Comparison of ENCODE assay signal across 1 cellular context in the genomic region with DNA sequence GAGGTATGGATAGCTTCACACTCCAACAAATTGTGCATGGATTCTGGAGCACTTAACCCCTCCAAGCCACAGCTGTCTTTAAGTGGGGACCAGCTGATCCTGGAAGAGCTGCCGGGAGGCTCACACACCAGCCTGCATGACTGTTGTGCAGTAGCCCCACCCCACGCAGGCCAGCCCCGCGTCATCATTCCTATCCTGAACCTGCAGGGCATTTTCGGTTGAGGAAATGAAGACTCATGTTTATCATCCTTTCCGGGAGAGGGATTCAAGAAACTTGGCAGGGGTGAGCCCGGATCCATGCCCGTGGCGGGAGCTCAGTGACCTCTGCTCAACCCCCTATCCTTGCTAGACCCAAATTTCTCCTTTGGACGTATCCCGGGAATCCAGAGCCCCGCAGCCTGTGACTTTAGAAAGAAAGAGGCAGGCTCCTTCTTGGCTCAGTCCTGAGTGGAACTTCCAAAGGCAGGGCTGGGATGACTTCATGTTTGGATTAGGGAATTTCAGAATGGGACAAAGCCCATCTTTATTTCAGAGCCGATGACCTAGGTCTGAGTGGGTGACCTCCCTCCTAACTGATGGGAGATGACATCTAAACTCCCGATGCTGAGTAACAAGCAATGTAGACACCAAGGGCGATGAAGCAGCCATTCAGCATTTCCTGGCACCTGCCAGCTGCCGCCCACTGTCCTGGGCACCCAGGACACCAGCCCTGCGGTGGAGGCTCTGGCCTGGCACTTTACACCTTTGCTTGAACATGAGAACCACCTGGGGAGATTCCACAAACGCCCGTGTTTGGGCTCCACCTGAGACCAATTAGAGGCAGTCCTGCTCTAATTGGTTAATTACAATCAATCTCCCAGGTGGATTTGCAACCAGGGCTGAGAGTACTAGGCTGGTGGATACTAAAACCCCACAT.
TF ChIP-seq lines count a peak whose summit lies in the region.

No MANE protein-coding gene starts in this region.

TF ChIP-seq in A549, 52 proteins besides CTCF, POLR2A, EP300 and RAD21 (continued from another document):
- TF ChIP-seq, protein P1, sequence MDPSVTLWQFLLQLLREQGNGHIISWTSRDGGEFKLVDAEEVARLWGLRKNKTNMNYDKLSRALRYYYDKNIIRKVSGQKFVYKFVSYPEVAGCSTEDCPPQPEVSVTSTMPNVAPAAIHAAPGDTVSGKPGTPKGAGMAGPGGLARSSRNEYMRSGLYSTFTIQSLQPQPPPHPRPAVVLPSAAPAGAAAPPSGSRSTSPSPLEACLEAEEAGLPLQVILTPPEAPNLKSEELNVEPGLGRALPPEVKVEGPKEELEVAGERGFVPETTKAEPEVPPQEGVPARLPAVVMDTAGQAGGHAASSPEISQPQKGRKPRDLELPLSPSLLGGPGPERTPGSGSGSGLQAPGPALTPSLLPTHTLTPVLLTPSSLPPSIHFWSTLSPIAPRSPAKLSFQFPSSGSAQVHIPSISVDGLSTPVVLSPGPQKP (IDR thresholded peaks at IDR 0.05; ENCODE audit: low read depth, low read length) = no peak
- TF ChIP-seq PHF8 (IDR thresholded peaks at IDR 0.05; ENCODE audit: borderline replicate concordance, low read depth) (no peak), HEYL (CRISPR knock-in tag; IDR thresholded peaks at IDR 0.05) (peak; percentile 55; the same call in 1 of the 2 replicates), CEBPB (IDR thresholded peaks at IDR 0.05) (no peak), JUNB (IDR thresholded peaks at IDR 0.05) (peak; percentile 60), HDAC2 (IDR thresholded peaks at IDR 0.05) (no peak), GATA3 (IDR thresholded peaks at IDR 0.05; ENCODE audit: borderline replicate concordance) (peak; percentile 89), HOXA7 (CRISPR knock-in tag; IDR thresholded peaks at IDR 0.05) (peak; percentile 89; the same call in 1 of the 2 replicates), EHMT2 (IDR thresholded peaks at IDR 0.05; ENCODE audit: low read depth) (no peak), FOSL2 (IDR thresholded peaks at IDR 0.05) (no peak), FOSL2 (CRISPR knock-in tag; IDR thresholded peaks at IDR 0.05) (peak; percentile 83), MAZ (IDR thresholded peaks at IDR 0.05; ENCODE audit: borderline replicate concordance, low read depth, low read length) (no peak), JUN (IDR thresholded peaks at IDR 0.05) (peak; percentile 76 to 78), ESRRA (IDR thresholded peaks at IDR 0.05; ENCODE audit: borderline replicate concordance, low read length) (no peak; the same call in 1 of the 2 replicates), BHLHE40 (IDR thresholded peaks at IDR 0.05; ENCODE audit: low read depth, low read length) (no peak), TFCP2L1 (CRISPR knock-in tag; IDR thresholded peaks at IDR 0.05) (no peak), CHD4 (IDR thresholded peaks at IDR 0.05; ENCODE audit: borderline replicate concordance) (no peak), NFE2L2 (conservative IDR thresholded peaks at IDR 0.05; ENCODE audit: low read length) (no peak; the same call in 1 of the 2 replicates), RARB (CRISPR knock-in tag; IDR thresholded peaks at IDR 0.05) (peak; percentile 86), ZNF302 (CRISPR knock-in tag; IDR thresholded peaks at IDR 0.05) (peak; percentile 62; the same call in 1 of the 2 replicates), HOXB5 (CRISPR knock-in tag; IDR thresholded peaks at IDR 0.05) (peak; percentile 36), HOXB13 (CRISPR knock-in tag; IDR thresholded peaks at IDR 0.05; ENCODE audit: low read depth) (peak; percentile 85), MYC (IDR thresholded peaks at IDR 0.05; ENCODE audit: borderline replicate concordance, low read length) (peak; percentile 53; the same call in 1 of the 2 replicates)
- TF ChIP-seq, protein P2, sequence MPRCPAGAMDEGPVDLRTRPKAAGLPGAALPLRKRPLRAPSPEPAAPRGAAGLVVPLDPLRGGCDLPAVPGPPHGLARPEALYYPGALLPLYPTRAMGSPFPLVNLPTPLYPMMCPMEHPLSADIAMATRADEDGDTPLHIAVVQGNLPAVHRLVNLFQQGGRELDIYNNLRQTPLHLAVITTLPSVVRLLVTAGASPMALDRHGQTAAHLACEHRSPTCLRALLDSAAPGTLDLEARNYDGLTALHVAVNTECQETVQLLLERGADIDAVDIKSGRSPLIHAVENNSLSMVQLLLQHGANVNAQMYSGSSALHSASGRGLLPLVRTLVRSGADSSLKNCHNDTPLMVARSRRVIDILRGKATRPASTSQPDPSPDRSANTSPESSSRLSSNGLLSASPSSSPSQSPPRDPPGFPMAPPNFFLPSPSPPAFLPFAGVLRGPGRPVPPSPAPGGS (IDR thresholded peaks at IDR 0.05) = no peak; the same call in 1 of the 3 replicates
- TF ChIP-seq, protein P3, sequence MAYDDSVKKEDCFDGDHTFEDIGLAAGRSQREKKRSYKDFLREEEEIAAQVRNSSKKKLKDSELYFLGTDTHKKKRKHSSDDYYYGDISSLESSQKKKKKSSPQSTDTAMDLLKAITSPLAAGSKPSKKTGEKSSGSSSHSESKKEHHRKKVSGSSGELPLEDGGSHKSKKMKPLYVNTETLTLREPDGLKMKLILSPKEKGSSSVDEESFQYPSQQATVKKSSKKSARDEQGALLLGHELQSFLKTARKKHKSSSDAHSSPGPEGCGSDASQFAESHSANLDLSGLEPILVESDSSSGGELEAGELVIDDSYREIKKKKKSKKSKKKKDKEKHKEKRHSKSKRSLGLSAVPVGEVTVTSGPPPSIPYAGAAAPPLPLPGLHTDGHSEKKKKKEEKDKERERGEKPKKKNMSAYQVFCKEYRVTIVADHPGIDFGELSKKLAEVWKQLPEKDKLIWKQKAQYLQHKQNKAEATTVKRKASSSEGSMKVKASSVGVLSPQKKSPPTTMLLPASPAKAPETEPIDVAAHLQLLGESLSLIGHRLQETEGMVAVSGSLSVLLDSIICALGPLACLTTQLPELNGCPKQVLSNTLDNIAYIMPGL (CRISPR knock-in tag; IDR thresholded peaks at IDR 0.05; ENCODE audit: borderline replicate concordance) = no peak
- TF ChIP-seq, protein P4, sequence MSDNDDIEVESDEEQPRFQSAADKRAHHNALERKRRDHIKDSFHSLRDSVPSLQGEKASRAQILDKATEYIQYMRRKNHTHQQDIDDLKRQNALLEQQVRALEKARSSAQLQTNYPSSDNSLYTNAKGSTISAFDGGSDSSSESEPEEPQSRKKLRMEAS (IDR thresholded peaks at IDR 0.05) = peak; percentile 74
- TF ChIP-seq, protein P5, sequence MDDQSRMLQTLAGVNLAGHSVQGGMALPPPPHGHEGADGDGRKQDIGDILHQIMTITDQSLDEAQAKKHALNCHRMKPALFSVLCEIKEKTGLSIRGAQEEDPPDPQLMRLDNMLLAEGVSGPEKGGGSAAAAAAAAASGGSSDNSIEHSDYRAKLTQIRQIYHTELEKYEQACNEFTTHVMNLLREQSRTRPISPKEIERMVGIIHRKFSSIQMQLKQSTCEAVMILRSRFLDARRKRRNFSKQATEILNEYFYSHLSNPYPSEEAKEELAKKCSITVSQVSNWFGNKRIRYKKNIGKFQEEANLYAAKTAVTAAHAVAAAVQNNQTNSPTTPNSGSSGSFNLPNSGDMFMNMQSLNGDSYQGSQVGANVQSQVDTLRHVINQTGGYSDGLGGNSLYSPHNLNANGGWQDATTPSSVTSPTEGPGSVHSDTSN (IDR thresholded peaks at IDR 0.05) = peak; percentile 25; the same call in 1 of the 2 replicates
- TF ChIP-seq, protein P6, sequence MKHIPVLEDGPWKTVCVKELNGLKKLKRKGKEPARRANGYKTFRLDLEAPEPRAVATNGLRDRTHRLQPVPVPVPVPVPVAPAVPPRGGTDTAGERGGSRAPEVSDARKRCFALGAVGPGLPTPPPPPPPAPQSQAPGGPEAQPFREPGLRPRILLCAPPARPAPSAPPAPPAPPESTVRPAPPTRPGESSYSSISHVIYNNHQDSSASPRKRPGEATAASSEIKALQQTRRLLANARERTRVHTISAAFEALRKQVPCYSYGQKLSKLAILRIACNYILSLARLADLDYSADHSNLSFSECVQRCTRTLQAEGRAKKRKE (CRISPR knock-in tag; IDR thresholded peaks at IDR 0.05; ENCODE audit: low read depth) = peak; percentile 89
TF ChIP-seq in A549: peak in this region for 17.
